Comparison of ENCODE assay signal across 22 cellular contexts in the genomic region with DNA sequence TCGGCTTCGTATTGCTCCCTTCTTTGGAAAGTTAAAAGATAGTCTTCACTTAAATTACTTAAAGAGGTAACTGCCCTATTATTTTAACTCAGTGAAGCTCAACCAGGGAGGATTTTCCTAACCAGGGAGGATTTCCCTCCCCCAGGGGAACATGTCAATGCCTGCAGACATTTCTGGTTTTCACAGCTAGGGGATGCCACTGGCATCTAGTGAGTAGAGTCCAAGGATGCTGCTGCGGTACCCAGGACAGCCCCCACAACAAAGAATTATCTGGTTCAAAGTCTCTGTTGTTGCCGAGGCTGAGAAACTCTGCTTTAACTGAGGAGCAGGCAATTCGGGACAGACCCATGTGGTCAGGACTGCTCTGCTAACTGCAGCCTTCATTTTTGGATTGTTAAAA.
"Had no signal": no experiment of that assay in that cellular context is flagged by ENCODE, and none has a peak within 500 bp of the region (broad histone marks: within the 10 kb centered on the region; RNA-seq: fewer than 3 reads in every experiment).

No MANE protein-coding gene starts in this region.

- DNase-seq: activated B cell treated with CpG ODN at 0.5 μM for 24 hours; activated CD4-positive, alpha-beta T cell treated with anti-CD3 and anti-CD28 coated beads for 36 hours; activated CD4-positive, alpha-beta T cell treated with anti-CD3 and anti-CD28 coated beads, Interleukin-2, amount 50 U/mL, for 48 hours; activated naive CD4-positive, alpha-beta T cell treated with Interleukin-2 at 50 U/mL for 16 hours; activated T-cell treated with anti-CD3 and anti-CD28 coated beads, Interleukin-2, amount 50 U/mL, for 48 hours; dermis blood vessel endothelial cell; effector memory CD4-positive, alpha-beta T cell; heart right ventricle; kidney; left lung; midbrain; ovary; stimulated activated CD4-positive, alpha-beta T cell treated with anti-CD3 and anti-CD28 coated beads, Interleukin-4, amount 100 ng/mL, for 24 hours; stimulated activated naive CD4-positive, alpha-beta T cell treated with Interleukin-2 at 50 U/mL for 16 hours; T-cell had no signal

- H3K4me3 ChIP-seq: gastroesophageal sphincter, heart right ventricle, left lung, lung, ovary, prostate gland, right atrium auricular region, thoracic aorta, vagina had no signal

- H3K36me3 ChIP-seq: ovary, prostate gland had no signal

- H3K9me3 ChIP-seq: gastroesophageal sphincter, heart right ventricle, left lung, neutrophil, ovary, prostate gland, right atrium auricular region, thoracic aorta, vagina had no signal

- H3K27me3 ChIP-seq: gastroesophageal sphincter, heart right ventricle, left lung, neutrophil, ovary, right atrium auricular region, vagina had no signal

- H3K27ac ChIP-seq: gastroesophageal sphincter, heart right ventricle, left lung, neutrophil, ovary, prostate gland, right atrium auricular region, thoracic aorta, vagina had no signal
